30 cellular contexts compared by ENCODE assay signal in genomic region chr11:66858939-66859685, GRCh38. TPM values are rescaled to one million over a fixed set of nuclear protein-coding genes. Genes with fewer than 3 reads are reported as not detected.
DNase-seq lines count a peak whose midpoint lies in the region; ATAC-seq and TF ChIP-seq lines count a peak whose summit lies in the region.
"Had no signal": no experiment of that assay in that cellular context is flagged by ENCODE, and none has a peak within 500 bp of the region (broad histone marks: within the 10 kb centered on the region; RNA-seq: fewer than 3 reads in every experiment).

No MANE protein-coding gene starts in this region.

- intact Hi-C loops in natural killer cell (cut with micrococcal nuclease), result no loop called here

- H3K9me3 Mint-ChIP-seq in natural killer cell (no peaks in the 10 kb centered on the region), mesothelial cell of epicardium (no peaks in the 10 kb centered on the region)
- no peaks in the 10 kb centered on the region for H3K9me3 Mint-ChIP-seq in natural killer cell treated with Interleukin-12 subunit alpha and Interleukin-12 subunit beta and Interleukin-15 and Interleukin-18, amount 100 ng/mL, for 72 hours
- H3K9me3 Mint-ChIP-seq: activated naive CD4-positive, alpha-beta T cell treated with anti-CD3 and anti-CD28 coated beads, Interleukin-2, amount 50 U/mL, for 24 hours; activated T-cell treated with anti-CD3 and anti-CD28 coated beads, Interleukin-2, amount 50 U/mL, for 72 hours; dendritic cell treated with granulocyte-macrophage colony-stimulating factor and Interleukin-4, amounts not matched to agents 40 ng/mL and 50 ng/mL, for 4 days had no signal

- TF ChIP-seq CTCF in natural killer cell (IDR thresholded peaks at IDR 0.05) (no peak), RWPE2 (IDR thresholded peaks at IDR 0.05; ENCODE audit: poor library complexity, severe bottlenecking) (no peak), mesothelial cell of epicardium (IDR thresholded peaks at IDR 0.05; ENCODE audit: unreplicated experiment) (no peak)

- ATAC-seq in natural killer cell, result no peak
- no peak for ATAC-seq in natural killer cell treated with Interleukin-12 subunit alpha and Interleukin-12 subunit beta and Interleukin-15 and Interleukin-18, amount 100 ng/mL, for 72 hours
- ATAC-seq in RWPE2 (ENCODE audit: low read depth), result no peak
- ATAC-seq: activated CD8-positive, alpha-beta memory T cell treated with anti-CD3 and anti-CD28 coated beads, Interleukin-2, amount 10 ng/mL, durations not matched to agents 7 days and 5 days; activated T-cell treated with anti-CD3 and anti-CD28 coated beads, Interleukin-2, amount 50 U/mL, for 72 hours; gastrocnemius medialis; T-helper 17 cell; upper lobe of right lung had no signal

- no peaks in the 10 kb centered on the region for H3K4me1 ChIP-seq in RWPE2 (ENCODE audit: insufficient read depth, poor library complexity, severe bottlenecking)

- H3K36me3 Mint-ChIP-seq in natural killer cell (no peaks in the 10 kb centered on the region), mesothelial cell of epicardium (no peaks in the 10 kb centered on the region)
- no peaks in the 10 kb centered on the region for H3K36me3 Mint-ChIP-seq in natural killer cell treated with Interleukin-12 subunit alpha and Interleukin-12 subunit beta and Interleukin-15 and Interleukin-18, amount 100 ng/mL, for 72 hours
- H3K36me3 Mint-ChIP-seq: activated CD8-positive, alpha-beta memory T cell treated with anti-CD3 and anti-CD28 coated beads, Interleukin-2, amount 10 ng/mL, durations not matched to agents 7 days and 5 days; activated naive CD4-positive, alpha-beta T cell treated with anti-CD3 and anti-CD28 coated beads, Interleukin-2, amount 50 U/mL, for 24 hours had no signal

- peak overlapping the region; percentile 25 for H3K4me3 Mint-ChIP-seq in natural killer cell
- no peak overlapping the region for H3K4me3 Mint-ChIP-seq in natural killer cell treated with Interleukin-12 subunit alpha and Interleukin-12 subunit beta and Interleukin-15 and Interleukin-18, amount 100 ng/mL, for 72 hours
- H3K4me3 Mint-ChIP-seq in mesothelial cell of epicardium, result peak overlapping the region; percentile 13

- no peaks in the 10 kb centered on the region for H3K9me3 ChIP-seq in RWPE2 (ENCODE audit: severe bottlenecking)
- H3K9me3 ChIP-seq: gastrocnemius medialis, left ventricle myocardium inferior, upper lobe of right lung had no signal

- H3K27ac ChIP-seq in RWPE2 (ENCODE audit: poor library complexity, severe bottlenecking), result no peak overlapping the region
- H3K27ac ChIP-seq: gastrocnemius medialis, KMS-11, left ventricle myocardium inferior, SK-N-MC, upper lobe of right lung had no signal

- H3K27me3 Mint-ChIP-seq in natural killer cell (ENCODE audit: low read depth in 2 of 2) (no peaks in the 10 kb centered on the region), mesothelial cell of epicardium (ENCODE audit: low read depth) (no peaks in the 10 kb centered on the region)
- H3K27me3 Mint-ChIP-seq in natural killer cell treated with Interleukin-12 subunit alpha and Interleukin-12 subunit beta and Interleukin-15 and Interleukin-18, amount 100 ng/mL, for 72 hours, result no peaks in the 10 kb centered on the region
- H3K27me3 Mint-ChIP-seq: activated CD8-positive, alpha-beta memory T cell treated with anti-CD3 and anti-CD28 coated beads, Interleukin-2, amount 10 ng/mL, durations not matched to agents 7 days and 5 days; activated naive CD4-positive, alpha-beta T cell treated with anti-CD3 and anti-CD28 coated beads, Interleukin-2, amount 50 U/mL, for 24 hours; dendritic cell treated with granulocyte-macrophage colony-stimulating factor and Interleukin-4, amounts not matched to agents 40 ng/mL and 50 ng/mL, for 4 days; progenitor cell of endocrine pancreas; T-helper 17 cell had no signal

- no peak overlapping the region for H3K4me3 ChIP-seq in RWPE2 (ENCODE audit: severe bottlenecking)
- H3K4me3 ChIP-seq: gastrocnemius medialis, left ventricle myocardium inferior, SK-N-MC, upper lobe of right lung had no signal

- H3K27ac Mint-ChIP-seq in natural killer cell (no peak overlapping the region), mesothelial cell of epicardium (no peak overlapping the region)
- H3K27ac Mint-ChIP-seq in natural killer cell treated with Interleukin-12 subunit alpha and Interleukin-12 subunit beta and Interleukin-15 and Interleukin-18, amount 100 ng/mL, for 72 hours, result no peak overlapping the region
- H3K27ac Mint-ChIP-seq: activated CD8-positive, alpha-beta memory T cell treated with anti-CD3 and anti-CD28 coated beads, Interleukin-2, amount 10 ng/mL, durations not matched to agents 7 days and 5 days; activated naive CD4-positive, alpha-beta T cell treated with anti-CD3 and anti-CD28 coated beads, Interleukin-2, amount 50 U/mL, for 24 hours; activated T-cell treated with anti-CD3 and anti-CD28 coated beads, Interleukin-2, amount 50 U/mL, for 72 hours; dendritic cell treated with granulocyte-macrophage colony-stimulating factor and Interleukin-4, amounts not matched to agents 40 ng/mL and 50 ng/mL, for 4 days; progenitor cell of endocrine pancreas; T-helper 17 cell had no signal

- H3K4me1 Mint-ChIP-seq in natural killer cell, result peaks cover 0 to 5% of the 10 kb centered on the region in 2 donors
- H3K4me1 Mint-ChIP-seq in natural killer cell treated with Interleukin-12 subunit alpha and Interleukin-12 subunit beta and Interleukin-15 and Interleukin-18, amount 100 ng/mL, for 72 hours (ENCODE audit: low read depth in 2 of 2), result peaks cover 0 to 3% of the 10 kb centered on the region in 2 donors
- H3K4me1 Mint-ChIP-seq in mesothelial cell of epicardium, result peaks cover 6% of the 10 kb centered on the region
- H3K4me1 Mint-ChIP-seq: activated naive CD4-positive, alpha-beta T cell treated with anti-CD3 and anti-CD28 coated beads, Interleukin-2, amount 50 U/mL, for 24 hours had no signal

- no peak for DNase-seq in natural killer cell
- DNase-seq in natural killer cell treated with Interleukin-12 subunit alpha and Interleukin-12 subunit beta and Interleukin-15 and Interleukin-18, amount 100 ng/mL, for 72 hours (ENCODE audit: low spot score), result no peak
- peak; percentile 74 for DNase-seq in RWPE2 (ENCODE audit: low spot score)
- no peak for DNase-seq in mesothelial cell of epicardium (ENCODE audit: low spot score in 2 of 2, unreplicated experiment in 2 of 2)
- DNase-seq in DMS79 treated with DMSO at 0.1 percent for 48 hours (lab: John Stamatoyannopoulos, UW), result no peak
- DNase-seq in LoVo (ENCODE audit: low spot score), result no peak
- no peak for DNase-seq in T-helper 9 cell
- no peak for DNase-seq in stimulated activated CD4-positive, alpha-beta T cell treated with anti-CD3 and anti-CD28 coated beads, Interleukin-1b, Interleukin-23, amount 100 ng/mL, for 48 hours
- DNase-seq: ACHN; activated CD4-positive, alpha-beta T cell treated with anti-CD3 and anti-CD28 coated beads for 48 hours; activated CD8-positive, alpha-beta memory T cell treated with anti-CD3 and anti-CD28 coated beads, Interleukin-2, amount 10 ng/mL, durations not matched to agents 7 days and 5 days; activated T-cell treated with anti-CD3 and anti-CD28 coated beads, Interleukin-2, amount 50 U/mL, for 72 hours; anterior cingulate cortex; Calu3; caudate nucleus; EL; gastrocnemius medialis; HCEC 1CT; hippocampal formation; left ventricle myocardium inferior; NCI-H1694; NCI-H2171; NCI-H524 treated with DMSO at 0.1 percent for 48 hours; T-helper 17 cell; upper lobe of right lung had no signal

- H3K27me3 ChIP-seq in RWPE2 (ENCODE audit: insufficient read depth, poor library complexity, severe bottlenecking), result no peaks in the 10 kb centered on the region
- H3K27me3 ChIP-seq: gastrocnemius medialis, upper lobe of right lung had no signal

- H3K36me3 ChIP-seq in RWPE2 (ENCODE audit: low read depth), result peaks cover 30% of the 10 kb centered on the region
- H3K36me3 ChIP-seq: gastrocnemius medialis, upper lobe of right lung had no signal

RNA-seq across cellular contexts. Expression of gene LRFN4, which starts 2.2 kb away (rescaled TPM):
- total RNA-seq in natural killer cell (1 to 10 TPM; 1.2 to 3.4 (median 2.0) TPM), mesothelial cell of epicardium (26.6 to 28.1 TPM (median 27.5 TPM) in 3 replicates)
- total RNA-seq in natural killer cell treated with Interleukin-12 subunit alpha and Interleukin-12 subunit beta and Interleukin-15 and Interleukin-18, amount 100 ng/mL, for 72 hours, result 1 to 10 TPM; 1.4 to 7.9 TPM

RNA-seq across cellular contexts. Expression of gene RCE1, which starts 15.9 kb away (rescaled TPM):
- total RNA-seq in natural killer cell (10 to 100 TPM; 41.3 to 47.0 (median 41.7) TPM), mesothelial cell of epicardium (27.0 to 27.8 TPM (median 27.2 TPM) in 3 replicates)
- 10 to 100 TPM; 26.8 to 37.9 TPM for total RNA-seq in natural killer cell treated with Interleukin-12 subunit alpha and Interleukin-12 subunit beta and Interleukin-15 and Interleukin-18, amount 100 ng/mL, for 72 hours
